8 cellular contexts compared by ENCODE assay signal in the genomic region with DNA sequence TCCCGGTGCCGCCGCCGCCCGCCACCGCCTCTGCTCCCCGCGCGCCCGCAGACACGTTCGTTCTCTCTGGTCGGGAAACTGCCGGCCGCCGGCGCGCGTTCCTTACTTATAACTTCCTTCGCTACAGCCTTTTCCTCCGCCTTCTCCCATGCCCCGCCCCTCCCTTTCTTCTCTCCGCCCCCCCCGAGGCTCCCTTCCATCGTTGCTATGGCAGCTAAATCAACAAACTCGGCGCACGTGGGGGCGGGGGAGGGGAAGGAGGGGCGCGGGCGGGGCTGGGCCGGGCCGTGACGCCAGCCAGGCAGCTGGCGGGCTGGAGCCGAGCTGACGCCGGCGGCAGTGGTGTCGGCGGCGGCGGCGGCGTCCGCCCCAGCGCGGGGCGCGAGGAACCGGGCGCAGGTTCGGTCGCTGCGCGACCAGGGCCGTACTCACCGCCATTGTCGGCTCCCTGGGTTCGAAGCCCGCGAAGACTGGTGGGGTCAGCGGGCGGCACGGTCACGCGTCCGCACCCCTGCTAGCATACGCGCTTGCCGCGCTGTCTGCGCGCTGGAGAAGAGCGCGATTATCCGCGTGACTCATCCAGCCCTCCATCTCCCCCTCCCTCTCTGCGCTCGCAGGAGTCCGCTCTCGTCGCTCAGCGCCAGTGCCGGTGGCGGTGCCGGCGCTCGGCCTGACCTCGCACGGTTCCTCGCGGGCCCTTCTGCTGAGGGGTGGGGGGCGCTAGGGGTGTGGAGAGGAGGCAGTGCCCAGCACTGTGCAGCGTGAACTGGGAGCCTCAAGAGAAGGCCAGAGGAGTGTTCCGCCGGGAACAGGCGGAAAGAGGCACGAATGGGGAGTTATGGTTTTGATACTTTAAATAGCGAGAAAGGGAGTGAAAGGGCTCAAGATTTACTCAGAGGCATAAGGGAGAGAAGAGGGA. TPM values are rescaled to one million over a fixed set of nuclear protein-coding genes. Genes with fewer than 3 reads are reported as not detected.
DNase-seq lines count a peak whose midpoint lies in the region; ATAC-seq lines count a peak whose summit lies in the region.

Gene KLF4 (minus strand): TSS at position 83 of the 919 bp plus-strand sequence. CDS start 597 bp downstream, outside the sequence.

- H3K4me3 ChIP-seq in mesodermal cell (ENCODE audit: extremely low read depth, insufficient read depth, low read length, poor library complexity, severe bottlenecking): peak within 1 kb of the TSS; percentile 49

- peak within 1 kb of the TSS; percentile 91 for H3K27ac ChIP-seq in mesodermal cell (ENCODE audit: low read depth, low read length, severe bottlenecking)

- no peaks in the 10 kb centered on the region for H3K9me3 ChIP-seq in mesodermal cell (ENCODE audit: control insufficient read depth, low read length)

- peak; percentile 66 for ATAC-seq in GM19372 (IDR thresholded peaks at IDR 0.05; ENCODE audit: low read depth, unreplicated experiment)
- peak; percentile 66 for ATAC-seq in HG03460 (IDR thresholded peaks at IDR 0.05; ENCODE audit: unreplicated experiment)

- H3K36me3 ChIP-seq in mesodermal cell (ENCODE audit: control insufficient read depth, insufficient read depth, low read length): no peaks in the 10 kb centered on the region

- H3K4me1 ChIP-seq in mesodermal cell (ENCODE audit: control insufficient read depth, insufficient read depth, low read length, poor library complexity, severe bottlenecking): peaks cover 4% of the 10 kb centered on the region

- WGBS in mesodermal cell (ENCODE audit: insufficient coverage in 2 of 2), 2 experiments: 0 to 1% methylated on average over 52 to 75 of the region's 101 CpGs

- peak; percentile 96 for DNase-seq in AG20443 (ENCODE audit: low spot score)
- peak; percentile 91 for DNase-seq in NCI-H774 (lab: John Stamatoyannopoulos, UW)
- peak; percentile 19 for DNase-seq in activated CD8-positive, alpha-beta memory T cell treated with anti-CD3 and anti-CD28 coated beads, Interleukin-2, amount 50 U/mL, for 24 hours (ENCODE audit: extremely low read depth)
- DNase-seq in epidermal melanocyte (ENCODE audit: insufficient read length, low spot score): peak; percentile 87
- peak; percentile 17 for DNase-seq in stimulated activated CD8-positive, alpha-beta memory T cell treated with anti-CD3 and anti-CD28 coated beads, Interleukin-12 subunit alpha, Interleukin-12 subunit beta, amount 100 ng/mL, for 1 hour (ENCODE audit: low read depth)

RNA-seq across cellular contexts. Expression of gene KLF4, which starts in this region (rescaled TPM):
- polyA plus RNA-seq in mesodermal cell (2013, experiment 1 of 2): 1.2 TPM
- polyA plus RNA-seq in mesodermal cell (2013, experiment 2 of 2): 1.2 TPM

Comparison
In these comparisons a context has a peak if more than half of its experiments do, and no peak if none do; other contexts are left out.
1. Peak in every context shown above with its lines: DNase-seq, ATAC-seq, H3K4me3 ChIP-seq and H3K27ac ChIP-seq.
2. DNase-seq: peak in every context shown above with its lines; median percentile 96 in AG20443; 91 in NCI-H774; 87 in epidermal melanocyte; 19 in activated CD8-positive, alpha-beta memory T cell treated with anti-CD3 and anti-CD28 coated beads, Interleukin-2, amount 50 U/mL, for 24 hours; 17 in stimulated activated CD8-positive, alpha-beta memory T cell treated with anti-CD3 and anti-CD28 coated beads, Interleukin-12 subunit alpha, Interleukin-12 subunit beta, amount 100 ng/mL, for 1 hour.